ENCODE assay signal across 12 cellular contexts in genomic region chr1:42439940-42440339, GRCh38. TPM values are rescaled to one million over a fixed set of nuclear protein-coding genes. Genes with fewer than 3 reads are reported as not detected.
DNase-seq lines count a peak whose midpoint lies in the region; TF ChIP-seq lines count a peak whose summit lies in the region.
"Had no signal": no experiment of that assay in that cellular context is flagged by ENCODE, and none has a peak within 500 bp of the region (broad histone marks: within the 10 kb centered on the region; RNA-seq: fewer than 3 reads in every experiment).

No MANE protein-coding gene starts in this region.

- H3K9ac ChIP-seq in fibroblast of lung (ENCODE audit: insufficient read depth, low read length), result no peak overlapping the region
- H3K9ac ChIP-seq in MM.1S (ENCODE audit: low read length), result no peak overlapping the region

- H3K4me2 ChIP-seq in fibroblast of lung (ENCODE audit: extremely low read depth, insufficient read depth, low read length) (no peak overlapping the region), MM.1S (ENCODE audit: low read depth, low read length) (no peak overlapping the region)

- H3K9me2 ChIP-seq in MM.1S (replicated peaks; ENCODE audit: insufficient read depth, low read length), result no peaks in the 10 kb centered on the region

- H3K36me3 ChIP-seq in fibroblast of lung (ENCODE audit: control insufficient read depth, insufficient read depth, low read length) (no peaks in the 10 kb centered on the region), MM.1S (replicated peaks; ENCODE audit: insufficient read depth, low read length) (no peaks in the 10 kb centered on the region)
- H3K36me3 ChIP-seq: ovary, SJSA1 had no signal

- no peak for TF ChIP-seq CTCF in fibroblast of lung (conservative IDR thresholded peaks at IDR 0.05 in 1 of 2, IDR thresholded peaks at IDR 0.05 in 1 of 2; ENCODE audit: low read depth in 1 of 2, low read length in 2 of 2)
- no peak for TF ChIP-seq CTCF in MM.1S (IDR thresholded peaks at IDR 0.05; ENCODE audit: low read length)

- DNase-seq in GM04504 (ENCODE audit: low read depth), result peak; percentile 28
- peak; percentile 76 for DNase-seq in RKO (ENCODE audit: low spot score)
- DNase-seq in fibroblast of lung (ENCODE audit: low read depth in 2 of 2), result peak; percentile 70 to 88
- DNase-seq in renal cortical epithelial cell (ENCODE audit: low read depth), result peak; percentile 80
- no peak for DNase-seq in OCI-M2 (lab: John Stamatoyannopoulos, UW; ENCODE audit: unreplicated experiment)
- no peak for DNase-seq in MM.1S
- DNase-seq in caudate nucleus (lab: John Stamatoyannopoulos, UW), result no peak
- DNase-seq: activated CD4-positive, CD25-positive, alpha-beta regulatory T cell; activated T-cell treated with anti-CD3 and anti-CD28 coated beads, Interleukin-2, amount 50 U/mL, for 4 hours; NCI-H524 treated with DMSO at 0.1 percent for 48 hours; ovary had no signal

- H2AFZ ChIP-seq in fibroblast of lung (ENCODE audit: low read length), result no peak overlapping the region
- no peak overlapping the region for H2AFZ ChIP-seq in MM.1S (ENCODE audit: low read length)

- H4K20me1 ChIP-seq in fibroblast of lung (ENCODE audit: control insufficient read depth, extremely low read depth, insufficient read depth, low read length) (no peaks in the 10 kb centered on the region), MM.1S (ENCODE audit: insufficient read depth, low read length) (no peaks in the 10 kb centered on the region)

- no peaks in the 10 kb centered on the region for H3K9me3 ChIP-seq in fibroblast of lung (ENCODE audit: control insufficient read depth, insufficient read depth, low read depth, low read length)
- H3K9me3 ChIP-seq in MM.1S (replicated peaks; ENCODE audit: insufficient read depth, low read length), result no peaks in the 10 kb centered on the region
- H3K9me3 ChIP-seq: ovary, SJSA1 had no signal

- H3K4me3 ChIP-seq in fibroblast of lung (replicated peaks in 1 of 4; ENCODE audit: control extremely low read depth in 1 of 4, insufficient read depth in 1 of 4, low read depth in 3 of 4, low read length in 4 of 4) (no peak overlapping the region), MM.1S (ENCODE audit: low read length) (no peak overlapping the region)
- H3K4me3 ChIP-seq: ovary, SJSA1 had no signal

- no peaks in the 10 kb centered on the region for H3K4me1 ChIP-seq in fibroblast of lung (ENCODE audit: control insufficient read depth, extremely low read depth, insufficient read depth, low read length)
- H3K4me1 ChIP-seq in MM.1S (ENCODE audit: low read length), result no peaks in the 10 kb centered on the region

- H3K27me3 ChIP-seq in fibroblast of lung (ENCODE audit: control insufficient read depth, insufficient read depth, low read length) (no peaks in the 10 kb centered on the region), MM.1S (replicated peaks; ENCODE audit: insufficient read depth, low read length) (no peaks in the 10 kb centered on the region)
- H3K27me3 ChIP-seq: ovary, SJSA1 had no signal

- no peaks in the 10 kb centered on the region for H3K79me2 ChIP-seq in fibroblast of lung (ENCODE audit: control insufficient read depth, insufficient read depth, low read length)
- no peaks in the 10 kb centered on the region for H3K79me2 ChIP-seq in MM.1S (ENCODE audit: low read length)

- H3F3A ChIP-seq in MM.1S (ENCODE audit: insufficient read depth, low read length), result no peaks in the 10 kb centered on the region

- no peak overlapping the region for H3K27ac ChIP-seq in fibroblast of lung (ENCODE audit: insufficient read depth, low read length)
- H3K27ac ChIP-seq in MM.1S (ENCODE audit: low read length), result no peak overlapping the region
- no peak overlapping the region for H3K27ac ChIP-seq in caudate nucleus (ENCODE audit: low read depth, low read length)
- H3K27ac ChIP-seq: ovary, SJSA1 had no signal

RNA-seq across cellular contexts. Expression of gene ZMYND12, which starts 15.9 kb away (rescaled TPM):
- total RNA-seq in fibroblast of lung (1.3 and 3.5 TPM in 2 replicates), renal cortical epithelial cell (0.87 and 1.3 TPM in 2 replicates)
- polyA plus RNA-seq in fibroblast of lung, result 0.16 and 0.56 TPM in 2 replicates
- polyA plus RNA-seq in fibroblast of lung (2012), result 0.23 and 0.66 TPM in 2 replicates
- not detected in 2 replicates for polyA minus RNA-seq in fibroblast of lung (ENCODE audit: low replicate concordance)
- total RNA-seq: SJSA1 had no signal

RNA-seq across cellular contexts. Expression of gene PPCS, which starts 16.4 kb away (rescaled TPM):
- 39.3 and 49.6 TPM in 2 replicates for total RNA-seq in fibroblast of lung
- 29.6 and 40.3 TPM in 2 replicates for polyA plus RNA-seq in fibroblast of lung
- polyA plus RNA-seq in fibroblast of lung (2012), result 33.0 and 47.4 TPM in 2 replicates
- polyA minus RNA-seq in fibroblast of lung (ENCODE audit: low replicate concordance), result 6.9 and 7.6 TPM in 2 replicates
- 42.7 and 63.0 TPM in 2 replicates for total RNA-seq in renal cortical epithelial cell

RNA-seq across cellular contexts. Expression of gene CCDC30, which starts 23.1 kb away (rescaled TPM):
- total RNA-seq in fibroblast of lung (1.3 TPM in 2 replicates), renal cortical epithelial cell (0.52 and 5.7 TPM in 2 replicates)
- 0.37 and 0.56 TPM in 2 replicates for polyA plus RNA-seq in fibroblast of lung
- 0.22 and 1.1 TPM in 2 replicates for polyA plus RNA-seq in fibroblast of lung (2012)
- polyA minus RNA-seq in fibroblast of lung (ENCODE audit: low replicate concordance), result 0.08 and 0.96 TPM in 2 replicates

RNA-seq across cellular contexts. Expression of gene RIMKLA, which starts 59.3 kb away (rescaled TPM):
- total RNA-seq in fibroblast of lung, result under 0.01 TPM in 2 replicates
- 0.05 TPM in 1 of 2 replicates, not detected in the other for polyA plus RNA-seq in fibroblast of lung
- not detected in 2 replicates for polyA plus RNA-seq in fibroblast of lung (2012)
- polyA minus RNA-seq in fibroblast of lung (ENCODE audit: low replicate concordance), result not detected in 2 replicates
- total RNA-seq in renal cortical epithelial cell, result 0.87 and 1.0 TPM in 2 replicates

Comparison
In these comparisons a context has a peak if more than half of its experiments do, and no peak if none do; other contexts are left out.
1. DNase-seq: peak in GM04504 (single experiment), RKO (single experiment), fibroblast of lung (2 of 2) and renal cortical epithelial cell (single experiment); none in OCI-M2 (single experiment), MM.1S (single experiment) and caudate nucleus (0 of 61).